In genomic region chr7:11343818-11344413, GRCh38 we compare ENCODE assay signal across 8 cellular contexts.
DNase-seq lines count a peak whose midpoint lies in the region; ATAC-seq and TF ChIP-seq lines count a peak whose summit lies in the region.

No MANE protein-coding gene starts in this region.

- H3K36me3 ChIP-seq in fibroblast of lung (ENCODE audit: control insufficient read depth, insufficient read depth, low read length) (no peaks in the 10 kb centered on the region), psoas muscle (ENCODE audit: insufficient read depth in 1 of 2, low read depth in 1 of 2) (no peaks in the 10 kb centered on the region)

- TF ChIP-seq CTCF in AG09319 (IDR thresholded peaks at IDR 0.05; ENCODE audit: low read depth, low read length) (peak; percentile 59), GM12872 (IDR thresholded peaks at IDR 0.05; ENCODE audit: insufficient read depth, low read depth, low read length) (peak; percentile 55; the same call in 2 of the 3 replicates), LNCaP clone FGC (IDR thresholded peaks at IDR 0.05; ENCODE audit: control insufficient read depth, extremely low read depth, insufficient read depth) (peak; percentile 73), fibroblast of lung (conservative IDR thresholded peaks at IDR 0.05 in 1 of 2, IDR thresholded peaks at IDR 0.05 in 1 of 2; ENCODE audit: low read depth in 1 of 2, low read length in 2 of 2) (peak; percentile 66 to 69), psoas muscle (IDR thresholded peaks at IDR 0.05) (peak; percentile 66), omental fat pad (IDR thresholded peaks at IDR 0.05) (peak in 1 of 3 donors; percentile 15)

- 4 to 7% (median 4%) methylated on average over 10 of the region's 10 CpGs for WGBS in psoas muscle, 3 donors

- H4K20me1 ChIP-seq in fibroblast of lung (ENCODE audit: control insufficient read depth, extremely low read depth, insufficient read depth, low read length): no peaks in the 10 kb centered on the region

- no peak overlapping the region for H3K9ac ChIP-seq in fibroblast of lung (ENCODE audit: insufficient read depth, low read length)

- ATAC-seq in psoas muscle (no peak), GM21717 (IDR thresholded peaks at IDR 0.05; ENCODE audit: unreplicated experiment) (no peak), omental fat pad (ENCODE audit: low FRiP score) (no peak)

- no peaks in the 10 kb centered on the region for H3K79me2 ChIP-seq in fibroblast of lung (ENCODE audit: control insufficient read depth, insufficient read depth, low read length)

- H3K4me2 ChIP-seq in fibroblast of lung (ENCODE audit: extremely low read depth, insufficient read depth, low read length): peak overlapping the region; percentile 45

- H3K9me3 ChIP-seq in fibroblast of lung (ENCODE audit: control insufficient read depth, insufficient read depth, low read depth, low read length): no peaks in the 10 kb centered on the region
- no peaks in the 10 kb centered on the region for H3K9me3 ChIP-seq in psoas muscle

- H3K27me3 ChIP-seq in fibroblast of lung (ENCODE audit: control insufficient read depth, insufficient read depth, low read length) (no peaks in the 10 kb centered on the region), psoas muscle (ENCODE audit: insufficient read depth in 3 of 3, low read length in 2 of 3) (no peaks in the 10 kb centered on the region)

- no peak for DNase-seq in AG09319 (ENCODE audit: extremely low read depth, low read depth)
- DNase-seq in LNCaP clone FGC (ENCODE audit: low read depth): no peak
- peak; percentile 67 to 68 for DNase-seq in SHP77 (lab: John Stamatoyannopoulos, UW)
- DNase-seq in fibroblast of lung (ENCODE audit: low read depth in 2 of 2): peak; percentile 30 to 59
- DNase-seq in psoas muscle: no peak
- DNase-seq in omental fat pad (ENCODE audit: low spot score): no peak

- H3K27ac ChIP-seq in fibroblast of lung (ENCODE audit: insufficient read depth, low read length) (no peak overlapping the region), psoas muscle (no peak overlapping the region)

- intact Hi-C loops in psoas muscle (cut with DNase I): no loop called here

- H2AFZ ChIP-seq in fibroblast of lung (ENCODE audit: low read length): no peak overlapping the region

- no peak overlapping the region for H3K4me3 ChIP-seq in LNCaP clone FGC (ENCODE audit: low read depth, low read length)
- H3K4me3 ChIP-seq in fibroblast of lung (replicated peaks in 1 of 4; ENCODE audit: control extremely low read depth in 1 of 4, insufficient read depth in 1 of 4, low read depth in 3 of 4, low read length in 4 of 4): peak overlapping the region in 1 of 4 experiments; percentile 44
- no peak overlapping the region for H3K4me3 ChIP-seq in psoas muscle

- H3K4me1 ChIP-seq in fibroblast of lung (ENCODE audit: control insufficient read depth, extremely low read depth, insufficient read depth, low read length): no peaks in the 10 kb centered on the region
- H3K4me1 ChIP-seq in psoas muscle: no peaks in the 10 kb centered on the region

Comparison
In these comparisons a context has a peak if more than half of its experiments do, and no peak if none do; other contexts are left out.
1. DNase-seq: peak in SHP77 (2 of 2) and fibroblast of lung (2 of 2); none in AG09319 (single experiment), LNCaP clone FGC (single experiment), psoas muscle (0 of 2) and omental fat pad (single experiment).